Comparison of ENCODE assay signal across 9 cellular contexts in genomic region chr17:57911834-57912673, GRCh38. TPM values are rescaled to one million over a fixed set of nuclear protein-coding genes. Genes with fewer than 3 reads are reported as not detected.
DNase-seq lines count a peak whose midpoint lies in the region; ATAC-seq, FAIRE-seq and TF ChIP-seq lines count a peak whose summit lies in the region.
"Had no signal": no experiment of that assay in that cellular context is flagged by ENCODE, and none has a peak within 500 bp of the region (broad histone marks: within the 10 kb centered on the region; RNA-seq: fewer than 3 reads in every experiment).

No MANE protein-coding gene starts in this region.

- H3K4me1 ChIP-seq in adrenal gland (replicated peaks in 1 of 2) (peaks cover 23 to 53% of the 10 kb centered on the region in 2 donors), keratinocyte (ENCODE audit: control insufficient read depth, extremely low read depth, insufficient read depth, low read length) (peaks cover 8% of the 10 kb centered on the region), testis (peaks cover 11% of the 10 kb centered on the region)

- H3K27ac ChIP-seq in adrenal gland (peak overlapping the region in 3 of 5 donors; percentile 27 to 78 (median 67)), keratinocyte (ENCODE audit: control insufficient read depth, insufficient read depth, low read length) (no peak overlapping the region), testis (no peak overlapping the region)

- TF ChIP-seq POLR2A in adrenal gland (IDR thresholded peaks at IDR 0.05): peak in 1 of 2 donors; percentile 13
- TF ChIP-seq POLR2A in testis (IDR thresholded peaks at IDR 0.05): no peak

- intact Hi-C loops in adrenal gland (cut with DNase I): no loop called here
- intact Hi-C loops in testis (cut with DNase I; ENCODE audit: low total_unique reads): no loop called here

- no peak overlapping the region for H2AFZ ChIP-seq in keratinocyte (ENCODE audit: control insufficient read depth, low read length)

- H3K9me1 ChIP-seq in keratinocyte (ENCODE audit: control insufficient read depth, extremely low read depth, insufficient read depth, low read length): no peaks in the 10 kb centered on the region

- H3K36me3 ChIP-seq in adrenal gland (replicated peaks in 1 of 2): no peaks in the 10 kb centered on the region
- peaks cover 3% of the 10 kb centered on the region in 2 experiments for H3K36me3 ChIP-seq in keratinocyte (ENCODE audit: control insufficient read depth in 2 of 2, extremely low read depth in 1 of 2, insufficient read depth in 2 of 2, low read length in 2 of 2)
- H3K36me3 ChIP-seq in testis (ENCODE audit: low read depth, missing control alignments): no peaks in the 10 kb centered on the region

- peak; percentile 94 for DNase-seq in NCI-H1105 treated with DMSO at 0.1 percent for 48 hours (lab: John Stamatoyannopoulos, UW)
- DNase-seq in adrenal gland: peak; percentile 89 to 96 (median 93)
- no peak for DNase-seq in keratinocyte (ENCODE audit: low read depth, low spot score)
- peak; percentile 86 for DNase-seq in testis
- no peak for DNase-seq in activated CD8-positive, alpha-beta memory T cell treated with anti-CD3 and anti-CD28 coated beads, Interleukin-2, amount 50 U/mL, for 4 hours

- H4K20me1 ChIP-seq in keratinocyte (ENCODE audit: control insufficient read depth, extremely low read depth, insufficient read depth, low read length): no peaks in the 10 kb centered on the region

- no peak overlapping the region for H3K9ac ChIP-seq in keratinocyte (ENCODE audit: control insufficient read depth, extremely low read depth, insufficient read depth, low read length)

- dilution Hi-C loops in keratinocyte (cut with MboI; ENCODE audit: extremely low pct_ligation_motif_present, low sequenced_read_pairs): no loop called here

- WGBS in adrenal gland, 4 donors: 34 to 52% (median 41%) methylated on average over 6 to 13 of the region's 13 CpGs
- 35 to 57% methylated on average over 13 of the region's 13 CpGs for WGBS in testis, 2 donors

- H3K4me3 ChIP-seq in adrenal gland: peak overlapping the region in 1 of 4 donors; percentile 20
- H3K4me3 ChIP-seq in keratinocyte (ENCODE audit: control insufficient read depth in 2 of 3, extremely low read depth in 1 of 3, insufficient read depth in 2 of 3, low read depth in 1 of 3, low read length in 3 of 3): no peak overlapping the region
- H3K4me3 ChIP-seq in testis: no peak overlapping the region
- H3K4me3 ChIP-seq: skin epidermis had no signal

- TF ChIP-seq CTCF in adrenal gland (IDR thresholded peaks at IDR 0.05) (no peak), keratinocyte (optimal IDR thresholded peaks at IDR 0.05 in 1 of 3, IDR thresholded peaks at IDR 0.05 in 1 of 3, conservative IDR thresholded peaks at IDR 0.05 in 1 of 3; ENCODE audit: extremely low read depth in 1 of 3, insufficient read depth in 2 of 3, low read length in 3 of 3) (no peak), testis (IDR thresholded peaks at IDR 0.05) (no peak)

- H3K9me3 ChIP-seq in adrenal gland (replicated peaks in 1 of 3) (no peaks in the 10 kb centered on the region), keratinocyte (ENCODE audit: control insufficient read depth, low read depth, low read length) (no peaks in the 10 kb centered on the region), testis (no peaks in the 10 kb centered on the region)

- H3K27me3 ChIP-seq in adrenal gland (no peaks in the 10 kb centered on the region), keratinocyte (ENCODE audit: control insufficient read depth, extremely low read depth, insufficient read depth, low read length) (no peaks in the 10 kb centered on the region), testis (no peaks in the 10 kb centered on the region)

- peak overlapping the region; percentile 4 for H3K4me2 ChIP-seq in keratinocyte (ENCODE audit: control insufficient read depth, extremely low read depth, insufficient read depth, low read depth, low read length)

- no peak for ATAC-seq in GM21723 (IDR thresholded peaks at IDR 0.05; ENCODE audit: unreplicated experiment)
- ATAC-seq in GM21381 (IDR thresholded peaks at IDR 0.05; ENCODE audit: unreplicated experiment): no peak
- no peak for ATAC-seq in HG03025 (IDR thresholded peaks at IDR 0.05; ENCODE audit: low FRiP score, unreplicated experiment)

- peak; percentile 52 for FAIRE-seq in keratinocyte (lab: Jason Lieb, UNC)

- H3K79me2 ChIP-seq in keratinocyte (ENCODE audit: control insufficient read depth, insufficient read depth, low read length): no peaks in the 10 kb centered on the region

RNA-seq across cellular contexts. Expression of gene CUEDC1, which starts 43.2 kb away (rescaled TPM):
- 10 to 100 TPM; 23.9 to 47.3 (median 39.1) TPM for total RNA-seq in adrenal gland
- 10 to 100 TPM; 19.9 to 45.1 (median 40.1) TPM for polyA plus RNA-seq in adrenal gland
- 12.9 to 18.7 TPM (median 14.4 TPM) in 3 replicates for polyA plus RNA-seq in keratinocyte
- 3.6 TPM for polyA plus RNA-seq in keratinocyte (2011; ENCODE audit: low read depth)
- 11.2 and 13.6 TPM in 2 replicates for polyA plus RNA-seq in keratinocyte (2011; cell fraction: cytosol; rRNA removed)
- polyA plus RNA-seq in keratinocyte (2011; cell fraction: nucleus; rRNA removed): 31.3 and 40.1 TPM in 2 replicates
- polyA plus RNA-seq in keratinocyte (2012; ENCODE audit: low replicate concordance): 6.4 and 19.7 TPM in 2 replicates
- 13.5 to 25.5 TPM (median 14.4 TPM) in 3 replicates for polyA minus RNA-seq in keratinocyte
- polyA minus RNA-seq in keratinocyte (2011; cell fraction: cytosol; rRNA and poly(A)+ RNA removed): 18.4 TPM
- 13.1 and 14.2 TPM in 2 replicates for polyA minus RNA-seq in keratinocyte (2011; cell fraction: nucleus; rRNA and poly(A)+ RNA removed)
- 1 to 10 TPM; 6.5 to 8.6 TPM for total RNA-seq in testis
- polyA plus RNA-seq in testis (ENCODE audit: insufficient read depth, low read depth, low replicate concordance): 13.3 TPM

Comparison
In these comparisons a context has a peak if more than half of its experiments do, and no peak if none do; other contexts are left out.
1. DNase-seq: peak in NCI-H1105 treated with DMSO at 0.1 percent for 48 hours (single experiment), adrenal gland (7 of 7) and testis (single experiment); none in keratinocyte (single experiment) and activated CD8-positive, alpha-beta memory T cell treated with anti-CD3 and anti-CD28 coated beads, Interleukin-2, amount 50 U/mL, for 4 hours (single experiment).
2. H3K27ac ChIP-seq: peak in adrenal gland (3 of 5); none in keratinocyte (single experiment) and testis (0 of 2).